ENCODE assay signal across 8 cellular contexts in the genomic region with DNA sequence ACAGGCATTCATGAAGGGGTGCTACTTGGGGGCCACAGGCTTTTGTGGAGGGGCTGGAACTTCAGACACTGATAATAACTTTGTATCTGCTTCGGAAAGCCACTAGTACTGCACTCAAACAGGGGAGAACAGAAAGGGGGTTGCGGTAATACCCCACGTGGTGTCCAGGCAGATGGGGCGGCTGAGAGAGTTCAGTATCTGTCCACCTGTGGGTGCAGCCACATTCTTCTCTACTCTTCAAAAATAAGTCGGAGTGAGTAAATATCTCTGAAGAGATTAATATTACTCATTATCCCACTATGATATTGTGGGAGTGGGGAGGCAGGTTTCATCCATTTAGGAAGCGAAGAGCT.
DNase-seq lines count a peak whose midpoint lies in the region; ATAC-seq and TF ChIP-seq lines count a peak whose summit lies in the region.

No MANE protein-coding gene starts in this region.

- H4K20me1 ChIP-seq in osteoblast (ENCODE audit: insufficient read depth, low read length) = no peaks in the 10 kb centered on the region

- intact Hi-C loops in CD14-positive monocyte (cut with micrococcal nuclease) = loop anchor here (2.0 to 10.0 kb wide), 2 partner anchors 44 to 122 kb away; a partner anchor contains a TSS

- H3K4me3 ChIP-seq in choroid plexus epithelial cell (ENCODE audit: low read depth, low read length) (peak overlapping the region; percentile 36), osteoblast (ENCODE audit: insufficient read depth, low read length) (peak overlapping the region; percentile 59)

- no peaks in the 10 kb centered on the region for H3K79me2 ChIP-seq in osteoblast (ENCODE audit: insufficient read depth, low read length)

- DNase-seq in CD14-positive monocyte (ENCODE audit: low spot score) (no peak), choroid plexus epithelial cell (ENCODE audit: low read depth) (no peak), osteoblast (ENCODE audit: insufficient read length, low spot score, missing footprints) (no peak), NCI-H2081 treated with DMSO at 0.1 percent for 48 hours (lab: John Stamatoyannopoulos, UW) (no peak)

- H3K4me3 Mint-ChIP-seq in CD14-positive monocyte (peak overlapping the region; percentile 87 to 89), IgD-negative memory B cell (peak overlapping the region; percentile 79 to 91 (median 88))

- H3K4me1 Mint-ChIP-seq in CD14-positive monocyte (peaks cover 52% of the 10 kb centered on the region), IgD-negative memory B cell (peaks cover 22 to 26% (median 22%) of the 10 kb centered on the region in 3 donors)

- H3K9me3 Mint-ChIP-seq in CD14-positive monocyte = no peaks in the 10 kb centered on the region
- H3K9me3 Mint-ChIP-seq in IgD-negative memory B cell = no peaks in the 10 kb centered on the region

- peaks cover 0 to 2% of the 10 kb centered on the region in 2 donors for H3K36me3 Mint-ChIP-seq in CD14-positive monocyte
- peaks cover 2% of the 10 kb centered on the region for H3K36me3 Mint-ChIP-seq in IgD-negative memory B cell

- H2AFZ ChIP-seq in osteoblast (ENCODE audit: low read length) = peak overlapping the region; percentile 65

- H3K4me1 ChIP-seq in osteoblast (ENCODE audit: insufficient read depth, low read length) = peaks cover 35% of the 10 kb centered on the region

- no peaks in the 10 kb centered on the region for H3K9me3 ChIP-seq in osteoblast (ENCODE audit: low read depth, low read length)

- H3K27me3 Mint-ChIP-seq in CD14-positive monocyte (ENCODE audit: low read depth in 3 of 3) = peaks cover 0 to 2% (median 0%) of the 10 kb centered on the region in 3 donors
- peaks cover 1% of the 10 kb centered on the region for H3K27me3 Mint-ChIP-seq in IgD-negative memory B cell

- no peak for ATAC-seq in HG02840 (IDR thresholded peaks at IDR 0.05; ENCODE audit: low FRiP score, unreplicated experiment)
- ATAC-seq in HG02759 (IDR thresholded peaks at IDR 0.05; ENCODE audit: unreplicated experiment) = no peak
- ATAC-seq in HG02571 (IDR thresholded peaks at IDR 0.05; ENCODE audit: unreplicated experiment) = no peak

- H3K27ac Mint-ChIP-seq in CD14-positive monocyte = peak overlapping the region in 2 of 7 donors; percentile 70 to 82
- H3K27ac Mint-ChIP-seq in IgD-negative memory B cell = peak overlapping the region in 1 of 3 donors; percentile 47

- no peak overlapping the region for H3K27ac ChIP-seq in osteoblast (ENCODE audit: low read depth, low read length)

- no peaks in the 10 kb centered on the region for H3K36me3 ChIP-seq in osteoblast (ENCODE audit: insufficient read depth, low read length)

- TF ChIP-seq CTCF in CD14-positive monocyte (IDR thresholded peaks at IDR 0.05) (no peak), choroid plexus epithelial cell (conservative IDR thresholded peaks at IDR 0.05; ENCODE audit: low read depth, low read length) (no peak), osteoblast (IDR thresholded peaks at IDR 0.05; ENCODE audit: extremely low read depth, low read depth, low read length) (no peak)

- H3K27me3 ChIP-seq in osteoblast (ENCODE audit: insufficient read depth, low read length) = no peaks in the 10 kb centered on the region

- peak overlapping the region; percentile 70 for H3K4me2 ChIP-seq in osteoblast (ENCODE audit: insufficient read depth, low read length)
